ENCODE assay signal across 8 cellular contexts in genomic region chr14:49853158-49853477, GRCh38. TPM values are rescaled to one million over a fixed set of nuclear protein-coding genes. Genes with fewer than 3 reads are reported as not detected.
DNase-seq lines count a peak whose midpoint lies in the region; ATAC-seq and TF ChIP-seq lines count a peak whose summit lies in the region.

No MANE protein-coding gene starts in this region.

- no peaks in the 10 kb centered on the region for H3K4me1 ChIP-seq in aorta (ENCODE audit: control insufficient read depth in 1 of 2, insufficient read depth in 2 of 2, low read length in 2 of 2)

- WGBS in lower leg skin, 2 donors, result 1 to 2% methylated on average over 14 of the region's 14 CpGs
- WGBS in aorta, 2 donors, result 1 to 2% methylated on average over 14 of the region's 14 CpGs

- H3K9me3 ChIP-seq in aorta (ENCODE audit: control insufficient read depth, low read length), result no peaks in the 10 kb centered on the region

- no peaks in the 10 kb centered on the region for H3K27me3 ChIP-seq in aorta (ENCODE audit: control insufficient read depth in 1 of 2, insufficient read depth in 2 of 2, low read length in 1 of 2)

- no peaks in the 10 kb centered on the region for H3K36me3 ChIP-seq in aorta (ENCODE audit: control insufficient read depth in 1 of 2, insufficient read depth in 2 of 2, low read length in 1 of 2)

- DNase-seq in astrocyte of the spinal cord (ENCODE audit: low read depth, low spot score) (no peak), lower leg skin (ENCODE audit: low spot score in 2 of 2) (no peak), aorta (no peak), Kasumi-1 (lab: John Stamatoyannopoulos, UW) (no peak), superior temporal gyrus (ENCODE audit: extremely low spot score) (no peak), GF-D8 (lab: John Stamatoyannopoulos, UW) (no peak)

- peak overlapping the region in 1 of 2 donors; percentile 45 for H3K27ac ChIP-seq in aorta (ENCODE audit: low read depth in 1 of 2, low read length in 2 of 2)

- ATAC-seq in GM18861 (IDR thresholded peaks at IDR 0.05; ENCODE audit: unreplicated experiment) (peak; percentile 5), HG03135 (IDR thresholded peaks at IDR 0.05; ENCODE audit: unreplicated experiment) (peak; percentile 25), aorta (ENCODE audit: low FRiP score) (peak; percentile 17)

- intact Hi-C loops in lower leg skin (cut with DNase I; ENCODE audit: low total_unique reads), result no loop called here
- intact Hi-C loops in aorta (cut with DNase I), result loop anchor here (2.0 to 10.0 kb wide), 2 partner anchors 218 to 252 kb away; partner anchors contain the start of gene DNAAF2 (in 2 of the 2)

- no peak for TF ChIP-seq POLR2A in lower leg skin (IDR thresholded peaks at IDR 0.05)

- in situ Hi-C loops in astrocyte of the spinal cord (cut with HindIII; ENCODE audit: low sequenced_read_pairs), result no loop called here

- H3K4me3 ChIP-seq in astrocyte of the spinal cord (ENCODE audit: low read depth, low read length) (peak overlapping the region; percentile 98), lower leg skin (ENCODE audit: low read depth, poor library complexity, severe bottlenecking) (peak overlapping the region; percentile 91), aorta (ENCODE audit: low read length in 2 of 2) (peak overlapping the region; percentile 53 to 71)

- no peak for TF ChIP-seq CTCF in astrocyte of the spinal cord (IDR thresholded peaks at IDR 0.05; ENCODE audit: low read depth, low read length)
- no peak for TF ChIP-seq CTCF in lower leg skin (IDR thresholded peaks at IDR 0.05)

RNA-seq across cellular contexts. Expression of gene NEMF, which starts 0.5 kb away (rescaled TPM):
- 10 to 100 TPM; 31.3 to 95.2 (median 55.9) TPM for total RNA-seq in lower leg skin
- 10 to 100 TPM; 70.7 to 75.8 TPM for total RNA-seq in aorta
- polyA plus RNA-seq in aorta, result 10 to 100 TPM; 27.2 to 34.6 TPM

RNA-seq across cellular contexts. Expression of gene ARF6, which starts 39.8 kb away (rescaled TPM):
- total RNA-seq in lower leg skin (100 to 1,000 TPM; 102 to 128 (median 121) TPM), aorta (10 to 100 TPM; 56.3 to 64.0 TPM)
- 10 to 100 TPM; 26.8 to 45.5 TPM for polyA plus RNA-seq in aorta
